ENCODE assay signal across 8 cellular contexts in genomic region chr1:151346082-151346768, GRCh38. TPM values are rescaled to one million over a fixed set of nuclear protein-coding genes. Genes with fewer than 3 reads are reported as not detected.
A peak's percentile ranks its signal among the peaks of the same experiment; 100 is the strongest.
DNase-seq lines count a peak whose midpoint lies in the region; ATAC-seq and TF ChIP-seq lines count a peak whose summit lies in the region.

No MANE protein-coding gene starts in this region.

- H3K27ac ChIP-seq in BLaER1 treated with 17β-estradiol and CSF1 and Interleukin-3, amounts not matched to agents 10 nM and 100 nM: peak overlapping the region; percentile 89 to 99 (median 95)
- peak overlapping the region; percentile 100 for H3K27ac ChIP-seq in ectodermal cell (ENCODE audit: insufficient read depth, low read depth, low read length, poor library complexity, severe bottlenecking)

- 51 to 54% methylated on average over 7 of the region's 7 CpGs for WGBS in ectodermal cell, 2 experiments

- peak overlapping the region; percentile 99 for H3K27ac Mint-ChIP-seq in neural crest cell (ENCODE audit: unreplicated experiment)

- H3K4me3 ChIP-seq in BLaER1 treated with 17β-estradiol and CSF1 and Interleukin-3, amounts not matched to agents 10 nM and 100 nM: peak overlapping the region; percentile 65 to 79 (median 68)
- peak overlapping the region; percentile 69 for H3K4me3 ChIP-seq in ectodermal cell (ENCODE audit: insufficient read depth, low read depth, low read length)

- peaks cover 28% of the 10 kb centered on the region for H3K4me1 Mint-ChIP-seq in neural crest cell

- H3K4me3 Mint-ChIP-seq in neural crest cell: peak overlapping the region; percentile 95

- TF ChIP-seq CTCF in neural crest cell (conservative IDR thresholded peaks at IDR 0.05): no peak

- peaks cover 10 to 27% (median 24%) of the 10 kb centered on the region in 11 experiments for H3K9me3 ChIP-seq in BLaER1 treated with 17β-estradiol and CSF1 and Interleukin-3, amounts not matched to agents 10 nM and 100 nM (replicated peaks in 1 of 11)
- no peaks in the 10 kb centered on the region for H3K9me3 ChIP-seq in ectodermal cell (ENCODE audit: control insufficient read depth, low read length)

- H3K9me3 Mint-ChIP-seq in neural crest cell: peaks cover 2% of the 10 kb centered on the region

- H3K36me3 ChIP-seq in BLaER1 treated with 17β-estradiol and CSF1 and Interleukin-3, amounts not matched to agents 10 nM and 100 nM: peaks cover 28 to 44% (median 39%) of the 10 kb centered on the region in 11 experiments
- H3K36me3 ChIP-seq in ectodermal cell (ENCODE audit: control insufficient read depth, insufficient read depth, low read length): peaks cover 30% of the 10 kb centered on the region

- DNase-seq in OCI-M1 (lab: John Stamatoyannopoulos, UW) (peak; percentile 43), neural crest cell (ENCODE audit: low read depth, low spot score) (no peak), HPDE6-E6E7 (ENCODE audit: extremely low spot score) (no peak), GM19238 (ENCODE audit: insufficient read length, low spot score) (no peak)

- H3K4me1 ChIP-seq in BLaER1 treated with 17β-estradiol and CSF1 and Interleukin-3, amounts not matched to agents 10 nM and 100 nM: peaks cover 58 to 64% (median 61%) of the 10 kb centered on the region in 10 experiments
- H3K4me1 ChIP-seq in ectodermal cell (ENCODE audit: control insufficient read depth, insufficient read depth, low read length): peaks cover 6% of the 10 kb centered on the region

- H4K20me1 ChIP-seq in BLaER1 treated with 17β-estradiol and CSF1 and Interleukin-3, amounts not matched to agents 10 nM and 100 nM: no peaks in the 10 kb centered on the region; a peak in 4 of 22 replicates

- ATAC-seq in GM21576 (IDR thresholded peaks at IDR 0.05; ENCODE audit: unreplicated experiment): no peak
- no peak for ATAC-seq in GM19467 (IDR thresholded peaks at IDR 0.05; ENCODE audit: unreplicated experiment)

- peaks cover 8% of the 10 kb centered on the region for H3K36me3 Mint-ChIP-seq in neural crest cell (ENCODE audit: low read depth)

- H3K27me3 Mint-ChIP-seq in neural crest cell (ENCODE audit: low read depth): no peaks in the 10 kb centered on the region

- H3K9ac ChIP-seq in BLaER1 treated with 17β-estradiol and CSF1 and Interleukin-3, amounts not matched to agents 10 nM and 100 nM: peak overlapping the region; percentile 82 to 96 (median 89)

- no peaks in the 10 kb centered on the region for H3K27me3 ChIP-seq in BLaER1 treated with 17β-estradiol and CSF1 and Interleukin-3, amounts not matched to agents 10 nM and 100 nM
- no peaks in the 10 kb centered on the region for H3K27me3 ChIP-seq in ectodermal cell (ENCODE audit: control insufficient read depth, insufficient read depth, low read length, poor library complexity, severe bottlenecking)

- peak overlapping the region; percentile 82 to 99 (median 97) for H3K4me2 ChIP-seq in BLaER1 treated with 17β-estradiol and CSF1 and Interleukin-3, amounts not matched to agents 10 nM and 100 nM

RNA-seq across cellular contexts. Expression of gene RFX5, which starts 0.8 kb away (rescaled TPM):
- 88.2 TPM for polyA plus RNA-seq in ectodermal cell (2013, experiment 1 of 4)
- polyA plus RNA-seq in ectodermal cell (2013, experiment 2 of 4): 93.7 TPM
- polyA plus RNA-seq in ectodermal cell (2013, experiment 3 of 4): 76.4 TPM
- 87.8 TPM for polyA plus RNA-seq in ectodermal cell (2013, experiment 4 of 4)
- total RNA-seq in neural crest cell: 71.3 and 73.5 TPM in 2 replicates

RNA-seq across cellular contexts. Expression of gene PI4KB, which starts 19.0 kb away (rescaled TPM):
- 46.0 TPM for polyA plus RNA-seq in ectodermal cell (2013, experiment 1 of 4)
- polyA plus RNA-seq in ectodermal cell (2013, experiment 2 of 4): 44.1 TPM
- 33.3 TPM for polyA plus RNA-seq in ectodermal cell (2013, experiment 3 of 4)
- 35.1 TPM for polyA plus RNA-seq in ectodermal cell (2013, experiment 4 of 4)
- 46.3 and 52.0 TPM in 2 replicates for total RNA-seq in neural crest cell

RNA-seq across cellular contexts. Expression of gene SELENBP1, which starts 26.3 kb away (rescaled TPM):
- 71.7 TPM for polyA plus RNA-seq in ectodermal cell (2013, experiment 1 of 4)
- 76.0 TPM for polyA plus RNA-seq in ectodermal cell (2013, experiment 2 of 4)
- polyA plus RNA-seq in ectodermal cell (2013, experiment 3 of 4): 57.0 TPM
- 68.5 TPM for polyA plus RNA-seq in ectodermal cell (2013, experiment 4 of 4)
- total RNA-seq in neural crest cell: 35.9 and 36.2 TPM in 2 replicates

RNA-seq across cellular contexts. Expression of gene PSMB4, which starts 53.1 kb away (rescaled TPM):
- 306 TPM for polyA plus RNA-seq in ectodermal cell (2013, experiment 1 of 4)
- 332 TPM for polyA plus RNA-seq in ectodermal cell (2013, experiment 2 of 4)
- polyA plus RNA-seq in ectodermal cell (2013, experiment 3 of 4): 266 TPM
- 289 TPM for polyA plus RNA-seq in ectodermal cell (2013, experiment 4 of 4)
- 278 and 279 TPM in 2 replicates for total RNA-seq in neural crest cell
